In genomic region chr11:14133381-14133780, GRCh38 we compare ENCODE assay signal across 27 cellular contexts.
"Had no signal": no experiment of that assay in that cellular context is flagged by ENCODE, and none has a peak within 500 bp of the region (broad histone marks: within the 10 kb centered on the region; RNA-seq: fewer than 3 reads in every experiment).

No MANE protein-coding gene starts in this region.

- H3K36me3 Mint-ChIP-seq: immature natural killer cell had no signal

- H3K4me3 Mint-ChIP-seq: dendritic cell treated with granulocyte-macrophage colony-stimulating factor and Interleukin-4, amounts not matched to agents 40 ng/mL and 50 ng/mL, for 4 days; effector memory CD8-positive, alpha-beta T cell; endodermal cell; immature natural killer cell; mesothelial cell of epicardium had no signal

- H3K36me3 ChIP-seq: colonic mucosa, esophagus squamous epithelium, gastrocnemius medialis, heart right ventricle, left lung, lower lobe of right lung had no signal

- H3K27me3 ChIP-seq: colonic mucosa, esophagus squamous epithelium, gastrocnemius medialis, heart right ventricle, left lung had no signal

- H3K4me1 Mint-ChIP-seq: immature natural killer cell had no signal

- ATAC-seq: effector memory CD8-positive, alpha-beta T cell; esophagus mucosa; gastrocnemius medialis; heart right ventricle; left lung; left ventricle myocardium superior; lower lobe of right lung had no signal

- H3K27me3 Mint-ChIP-seq: dendritic cell treated with granulocyte-macrophage colony-stimulating factor and Interleukin-4, amounts not matched to agents 40 ng/mL and 50 ng/mL, for 4 days had no signal

- FAIRE-seq: endometrium, kidney had no signal

- H3K4me1 ChIP-seq: colonic mucosa, esophagus squamous epithelium, gastrocnemius medialis, left lung, lower lobe of right lung had no signal

- H3K9me3 Mint-ChIP-seq: dendritic cell treated with granulocyte-macrophage colony-stimulating factor and Interleukin-4, amounts not matched to agents 40 ng/mL and 50 ng/mL, for 4 days; effector memory CD8-positive, alpha-beta T cell had no signal

- H3K27ac ChIP-seq: colonic mucosa, epithelial cell of prostate, esophagus squamous epithelium, gastrocnemius medialis, heart right ventricle, left lung, lower lobe of right lung had no signal

- H3K9me3 ChIP-seq: colonic mucosa, esophagus squamous epithelium, gastrocnemius medialis, heart right ventricle, left lung, lower lobe of right lung had no signal

- DNase-seq: colonic mucosa; cortex of kidney; effector CD8-positive, alpha-beta T cell; effector memory CD8-positive, alpha-beta T cell; endodermal cell; erythroblast; esophagus squamous epithelium; foreskin fibroblast; foreskin melanocyte; gastrocnemius medialis; glutamatergic neuron; head of caudate nucleus; heart right ventricle; hypothalamus; immature natural killer cell; islet precursor cell; kidney; kidney glomerular epithelial cell; left lung; left ventricle myocardium superior; lower lobe of right lung; mesenchymal stem cell had no signal

- H3K4me3 ChIP-seq: colonic mucosa, esophagus squamous epithelium, gastrocnemius medialis, heart right ventricle, left lung, lower lobe of right lung had no signal

- H3K27ac Mint-ChIP-seq: dendritic cell treated with granulocyte-macrophage colony-stimulating factor and Interleukin-4, amounts not matched to agents 40 ng/mL and 50 ng/mL, for 4 days; effector memory CD8-positive, alpha-beta T cell; endodermal cell; immature natural killer cell; mesothelial cell of epicardium had no signal
